ENCODE assay signal across 12 cellular contexts in the genomic region with DNA sequence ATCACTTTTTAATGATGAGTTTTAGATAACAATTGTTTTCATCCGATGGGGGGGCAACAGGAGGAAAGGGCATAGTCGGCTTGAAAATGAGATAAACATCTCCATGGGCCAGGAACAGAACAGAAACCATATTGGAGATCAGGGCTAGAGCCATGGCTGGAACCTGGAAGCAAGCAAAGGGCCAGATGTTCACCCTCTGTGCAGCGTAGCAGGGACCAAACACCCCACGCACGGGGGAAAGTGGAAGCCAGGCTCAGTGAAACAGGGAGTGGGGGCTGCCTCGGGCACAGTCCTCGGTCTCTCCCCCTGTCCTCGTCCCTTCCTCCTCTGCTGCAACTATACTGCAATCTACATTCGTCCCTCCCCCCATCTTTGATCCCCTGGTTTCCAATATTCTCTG.
A peak's percentile ranks its signal among the peaks of the same experiment; 100 is the strongest.
DNase-seq lines count a peak whose midpoint lies in the region; ATAC-seq and TF ChIP-seq lines count a peak whose summit lies in the region.
"Had no signal": no experiment of that assay in that cellular context is flagged by ENCODE, and none has a peak within 500 bp of the region (broad histone marks: within the 10 kb centered on the region; RNA-seq: fewer than 3 reads in every experiment).

No MANE protein-coding gene starts in this region.

- H3K27ac Mint-ChIP-seq in T-cell, result no peak overlapping the region
- H3K27ac Mint-ChIP-seq in stimulated activated effector memory CD8-positive, alpha-beta T cell treated with anti-CD3 and anti-CD28 coated beads, Interleukin-12 subunit alpha, Interleukin-12 subunit beta, amount 100 ng/mL, for 72 hours, result peak overlapping the region; percentile 40
- H3K27ac Mint-ChIP-seq in type B pancreatic cell, result no peak overlapping the region

- peaks cover 31 to 47% (median 46%) of the 10 kb centered on the region in 3 donors for H3K4me1 Mint-ChIP-seq in T-cell
- H3K4me1 Mint-ChIP-seq in stimulated activated effector memory CD8-positive, alpha-beta T cell treated with anti-CD3 and anti-CD28 coated beads, Interleukin-12 subunit alpha, Interleukin-12 subunit beta, amount 100 ng/mL, for 72 hours, result peaks cover 25% of the 10 kb centered on the region
- peaks cover 60% of the 10 kb centered on the region for H3K4me1 Mint-ChIP-seq in type B pancreatic cell (ENCODE audit: unreplicated experiment)

- no peaks in the 10 kb centered on the region for H3K36me3 ChIP-seq in right atrium auricular region

- H3K27me3 Mint-ChIP-seq in T-cell (peaks cover 0 to 4% of the 10 kb centered on the region in 2 donors), type B pancreatic cell (peaks cover 4% of the 10 kb centered on the region)
- H3K27me3 Mint-ChIP-seq: central memory CD8-positive, alpha-beta T cell had no signal

- no peak for ATAC-seq in T-cell (replicated peaks in 1 of 4)
- ATAC-seq in stimulated activated effector memory CD8-positive, alpha-beta T cell treated with anti-CD3 and anti-CD28 coated beads, Interleukin-12 subunit alpha, Interleukin-12 subunit beta, amount 100 ng/mL, for 72 hours, result no peak

- POLR2A ChIA-PET in T-cell (lab: Charles Lee), result no interaction called here
- POLR2A ChIA-PET in HEK293T (lab: Yijun Ruan, JAX), result no interaction called here

- TF ChIP-seq CTCF in GM12875 (IDR thresholded peaks at IDR 0.05; ENCODE audit: borderline replicate concordance, insufficient read depth, low read depth, low read length), result no peak
- no peak for TF ChIP-seq CTCF in right atrium auricular region (IDR thresholded peaks at IDR 0.05)
- TF ChIP-seq CTCF in type B pancreatic cell (conservative IDR thresholded peaks at IDR 0.05), result no peak

- H3K4me3 Mint-ChIP-seq in T-cell, result peak overlapping the region in 2 of 3 donors; percentile 18 to 80
- peak overlapping the region; percentile 70 for H3K4me3 Mint-ChIP-seq in stimulated activated effector memory CD8-positive, alpha-beta T cell treated with anti-CD3 and anti-CD28 coated beads, Interleukin-12 subunit alpha, Interleukin-12 subunit beta, amount 100 ng/mL, for 72 hours
- H3K4me3 Mint-ChIP-seq in type B pancreatic cell, result no peak overlapping the region

- peak overlapping the region; percentile 84 to 87 for H3K27ac ChIP-seq in right atrium auricular region
- H3K27ac ChIP-seq: HL-60 had no signal

- DNase-seq in T-cell (no peak), right atrium auricular region (ENCODE audit: low spot score) (no peak), HPDE6-E6E7 (ENCODE audit: extremely low spot score) (no peak), Kasumi-1 (lab: John Stamatoyannopoulos, UW) (no peak), type B pancreatic cell (ENCODE audit: extremely low spot score, unreplicated experiment) (no peak), HEK293T (ENCODE audit: extremely low spot score) (no peak)
- no peak for DNase-seq in stimulated activated effector memory CD8-positive, alpha-beta T cell treated with anti-CD3 and anti-CD28 coated beads, Interleukin-12 subunit alpha, Interleukin-12 subunit beta, amount 100 ng/mL, for 72 hours (ENCODE audit: low spot score in 2 of 2)
- DNase-seq: activated naive CD4-positive, alpha-beta T cell; Calu3 had no signal

- no peaks in the 10 kb centered on the region for H3K9me3 ChIP-seq in right atrium auricular region

- CTCF ChIA-PET in T-cell (lab: Charles Lee), result interaction anchor here in 1 of 2 donors (0.7 kb wide), 1 partner anchor 367 kb away, joined by 3 read pairs; no protein-coding TSS in a partner anchor
- CTCF ChIA-PET in HEK293T (lab: Yijun Ruan, JAX), result no interaction called here

- no peaks in the 10 kb centered on the region for H3K36me3 Mint-ChIP-seq in T-cell
- H3K36me3 Mint-ChIP-seq in stimulated activated effector memory CD8-positive, alpha-beta T cell treated with anti-CD3 and anti-CD28 coated beads, Interleukin-12 subunit alpha, Interleukin-12 subunit beta, amount 100 ng/mL, for 72 hours, result no peaks in the 10 kb centered on the region
- no peaks in the 10 kb centered on the region for H3K36me3 Mint-ChIP-seq in type B pancreatic cell

- H3K4me3 ChIP-seq in GM12875 (ENCODE audit: low read depth, low read length), result peak overlapping the region; percentile 58
- H3K4me3 ChIP-seq in right atrium auricular region, result no peak overlapping the region

- peaks cover 0 to 69% of the 10 kb centered on the region in 2 donors for H3K4me1 ChIP-seq in right atrium auricular region

- no peaks in the 10 kb centered on the region for H3K27me3 ChIP-seq in right atrium auricular region

- H3K9me3 Mint-ChIP-seq in T-cell, result no peaks in the 10 kb centered on the region
- no peaks in the 10 kb centered on the region for H3K9me3 Mint-ChIP-seq in stimulated activated effector memory CD8-positive, alpha-beta T cell treated with anti-CD3 and anti-CD28 coated beads, Interleukin-12 subunit alpha, Interleukin-12 subunit beta, amount 100 ng/mL, for 72 hours
- no peaks in the 10 kb centered on the region for H3K9me3 Mint-ChIP-seq in type B pancreatic cell
- H3K9me3 Mint-ChIP-seq: central memory CD8-positive, alpha-beta T cell had no signal

TF ChIP-seq in HEK293T, 16 proteins besides CTCF, POLR2A, EP300 and RAD21:
- TF ChIP-seq CTBP1 (IDR thresholded peaks at IDR 0.05; ENCODE audit: borderline replicate concordance), result no peak
- no peak for TF ChIP-seq FOXK2 (IDR thresholded peaks at IDR 0.05)
- TF ChIP-seq, protein P1, sequence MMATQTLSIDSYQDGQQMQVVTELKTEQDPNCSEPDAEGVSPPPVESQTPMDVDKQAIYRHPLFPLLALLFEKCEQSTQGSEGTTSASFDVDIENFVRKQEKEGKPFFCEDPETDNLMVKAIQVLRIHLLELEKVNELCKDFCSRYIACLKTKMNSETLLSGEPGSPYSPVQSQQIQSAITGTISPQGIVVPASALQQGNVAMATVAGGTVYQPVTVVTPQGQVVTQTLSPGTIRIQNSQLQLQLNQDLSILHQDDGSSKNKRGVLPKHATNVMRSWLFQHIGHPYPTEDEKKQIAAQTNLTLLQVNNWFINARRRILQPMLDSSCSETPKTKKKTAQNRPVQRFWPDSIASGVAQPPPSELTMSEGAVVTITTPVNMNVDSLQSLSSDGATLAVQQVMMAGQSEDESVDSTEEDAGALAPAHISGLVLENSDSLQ (IDR thresholded peaks at IDR 0.05), result no peak
- TF ChIP-seq SP1 (IDR thresholded peaks at IDR 0.05), result no peak
- no peak for TF ChIP-seq TARDBP (IDR thresholded peaks at IDR 0.05)
- TF ChIP-seq ARNT (IDR thresholded peaks at IDR 0.05), result no peak
- TF ChIP-seq HDGF (IDR thresholded peaks at IDR 0.05; ENCODE audit: borderline replicate concordance), result no peak
- TF ChIP-seq NFRKB (IDR thresholded peaks at IDR 0.05), result no peak
- TF ChIP-seq LEF1 (IDR thresholded peaks at IDR 0.05; ENCODE audit: borderline replicate concordance), result no peak
- no peak for TF ChIP-seq FOXA1 (IDR thresholded peaks at IDR 0.05)
- no peak for TF ChIP-seq BHLHE40 (IDR thresholded peaks at IDR 0.05; ENCODE audit: borderline replicate concordance)
- no peak for TF ChIP-seq ELF4 (IDR thresholded peaks at IDR 0.05)
- TF ChIP-seq FOXM1 (IDR thresholded peaks at IDR 0.05; ENCODE audit: borderline replicate concordance), result no peak
- no peak for TF ChIP-seq ZNF384 (IDR thresholded peaks at IDR 0.05)
- no peak for TF ChIP-seq SUZ12 (IDR thresholded peaks at IDR 0.05)
- TF ChIP-seq L3MBTL2 (conservative IDR thresholded peaks at IDR 0.05), result no peak
